23 cellular contexts compared by ENCODE assay signal in the genomic region with DNA sequence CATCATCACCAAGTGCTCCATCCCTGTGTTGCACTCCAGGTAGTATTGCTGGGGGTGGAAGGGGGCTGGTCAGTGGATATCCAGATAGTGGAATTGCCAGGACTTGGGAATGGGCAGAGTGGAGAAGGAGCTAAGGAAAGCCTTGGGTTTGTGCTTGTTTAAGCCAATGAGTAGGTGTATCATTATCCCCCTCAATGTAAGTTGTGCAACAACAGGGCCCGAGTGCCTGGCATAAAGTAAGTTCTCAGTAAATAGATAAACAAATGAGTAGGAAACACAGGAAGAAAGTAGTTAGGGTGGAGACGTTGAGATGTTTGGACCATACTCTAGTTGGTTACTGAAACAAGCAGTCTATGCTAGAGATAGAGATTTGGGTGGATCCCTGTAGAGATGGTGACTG. TPM values are rescaled to one million over a fixed set of nuclear protein-coding genes. Genes with fewer than 3 reads are reported as not detected.
DNase-seq lines count a peak whose midpoint lies in the region; ATAC-seq lines count a peak whose summit lies in the region.
"Had no signal": no experiment of that assay in that cellular context is flagged by ENCODE, and none has a peak within 500 bp of the region (broad histone marks: within the 10 kb centered on the region; RNA-seq: fewer than 3 reads in every experiment).

No MANE protein-coding gene starts in this region.

- H3K36me3 Mint-ChIP-seq in activated naive CD8-positive, alpha-beta T cell, result peaks cover 11% of the 10 kb centered on the region
- peaks cover 63% of the 10 kb centered on the region for H3K36me3 Mint-ChIP-seq in activated naive CD8-positive, alpha-beta T cell treated with anti-CD3 and anti-CD28 coated beads, Interleukin-2, amount 50 U/mL, for 24 hours (ENCODE audit: low read depth)
- peaks cover 41% of the 10 kb centered on the region for H3K36me3 Mint-ChIP-seq in activated naive CD8-positive, alpha-beta T cell treated with anti-CD3 and anti-CD28 coated beads for 36 hours
- H3K36me3 Mint-ChIP-seq in stimulated activated memory B cell treated with anti-CD40 and anti-IgM and Interleukin-4, amounts not matched to agents 10 μg/mL and 1 μg/mL and 100 μg/mL, for 72 hours, result peaks cover 51% of the 10 kb centered on the region

- H3K27me3 Mint-ChIP-seq in activated naive CD8-positive, alpha-beta T cell, result no peaks in the 10 kb centered on the region
- H3K27me3 Mint-ChIP-seq in activated naive CD8-positive, alpha-beta T cell treated with anti-CD3 and anti-CD28 coated beads, Interleukin-2, amount 50 U/mL, for 24 hours, result no peaks in the 10 kb centered on the region
- H3K27me3 Mint-ChIP-seq in activated naive CD8-positive, alpha-beta T cell treated with anti-CD3 and anti-CD28 coated beads for 36 hours, result no peaks in the 10 kb centered on the region
- no peaks in the 10 kb centered on the region for H3K27me3 Mint-ChIP-seq in stimulated activated memory B cell treated with anti-CD40 and anti-IgM and Interleukin-4, amounts not matched to agents 10 μg/mL and 1 μg/mL and 100 μg/mL, for 72 hours

- H3K4me1 Mint-ChIP-seq in activated naive CD8-positive, alpha-beta T cell (ENCODE audit: low read depth), result peaks cover 47% of the 10 kb centered on the region
- peaks cover 33% of the 10 kb centered on the region for H3K4me1 Mint-ChIP-seq in activated naive CD8-positive, alpha-beta T cell treated with anti-CD3 and anti-CD28 coated beads, Interleukin-2, amount 50 U/mL, for 24 hours
- H3K4me1 Mint-ChIP-seq in activated naive CD8-positive, alpha-beta T cell treated with anti-CD3 and anti-CD28 coated beads for 36 hours, result peaks cover 45% of the 10 kb centered on the region
- H3K4me1 Mint-ChIP-seq in stimulated activated memory B cell treated with anti-CD40 and anti-IgM and Interleukin-4, amounts not matched to agents 10 μg/mL and 1 μg/mL and 100 μg/mL, for 72 hours, result peaks cover 38% of the 10 kb centered on the region

- no peak for ATAC-seq in activated naive CD8-positive, alpha-beta T cell treated with anti-CD3 and anti-CD28 coated beads, Interleukin-2, amount 50 U/mL, for 24 hours
- ATAC-seq in stimulated activated memory B cell treated with anti-CD40 and anti-IgM and Interleukin-4, amounts not matched to agents 10 μg/mL and 1 μg/mL and 100 μg/mL, for 72 hours, result no peak
- ATAC-seq: WTC11 had no signal

- H3K9me3 Mint-ChIP-seq in activated naive CD8-positive, alpha-beta T cell (ENCODE audit: low read depth), result no peaks in the 10 kb centered on the region
- no peaks in the 10 kb centered on the region for H3K9me3 Mint-ChIP-seq in activated naive CD8-positive, alpha-beta T cell treated with anti-CD3 and anti-CD28 coated beads, Interleukin-2, amount 50 U/mL, for 24 hours
- H3K9me3 Mint-ChIP-seq in activated naive CD8-positive, alpha-beta T cell treated with anti-CD3 and anti-CD28 coated beads for 36 hours, result no peaks in the 10 kb centered on the region
- H3K9me3 Mint-ChIP-seq in stimulated activated memory B cell treated with anti-CD40 and anti-IgM and Interleukin-4, amounts not matched to agents 10 μg/mL and 1 μg/mL and 100 μg/mL, for 72 hours, result no peaks in the 10 kb centered on the region
- H3K9me3 Mint-ChIP-seq: H9, neural progenitor cell, WTC11 had no signal

- no peak overlapping the region for H3K4me3 Mint-ChIP-seq in activated naive CD8-positive, alpha-beta T cell
- no peak overlapping the region for H3K4me3 Mint-ChIP-seq in activated naive CD8-positive, alpha-beta T cell treated with anti-CD3 and anti-CD28 coated beads, Interleukin-2, amount 50 U/mL, for 24 hours
- no peak overlapping the region for H3K4me3 Mint-ChIP-seq in activated naive CD8-positive, alpha-beta T cell treated with anti-CD3 and anti-CD28 coated beads for 36 hours
- no peak overlapping the region for H3K4me3 Mint-ChIP-seq in stimulated activated memory B cell treated with anti-CD40 and anti-IgM and Interleukin-4, amounts not matched to agents 10 μg/mL and 1 μg/mL and 100 μg/mL, for 72 hours
- H3K4me3 Mint-ChIP-seq: H9, neural progenitor cell, WTC11 had no signal

- no peak for DNase-seq in activated naive CD8-positive, alpha-beta T cell treated with anti-CD3 and anti-CD28 coated beads, Interleukin-2, amount 50 U/mL, for 24 hours
- peak; percentile 24 for DNase-seq in NAMALWA (ENCODE audit: low spot score)
- DNase-seq in activated naive CD8-positive, alpha-beta T cell treated with anti-CD3 and anti-CD28 coated beads for 36 hours, result no peak
- no peak for DNase-seq in DMS153 (lab: John Stamatoyannopoulos, UW)
- no peak for DNase-seq in stimulated activated CD4-positive, alpha-beta T cell treated with anti-CD3 and anti-CD28 coated beads, Interleukin-12 subunit alpha, Interleukin-12 subunit beta, amount 100 ng/mL, for 4 hours
- DNase-seq in stimulated activated CD4-positive, alpha-beta T cell treated with anti-CD3 and anti-CD28 coated beads, Interleukin-4, amount 100 ng/mL, for 4 hours, result no peak
- DNase-seq: activated CD8-positive, alpha-beta memory T cell treated with anti-CD3 and anti-CD28 coated beads, Interleukin-2, amount 50 U/mL, for 4 hours; cerebellar nuclear complex; DMS79 treated with DMSO at 0.1 percent for 48 hours; effector memory CD4-positive, alpha-beta T cell; H9; hippocampal formation; IMR-90; NCI-H1417 treated with DMSO at 0.1 percent for 48 hours; NCI-H524; NK-92 treated with Interleukin-12 subunit alpha and Interleukin-12 subunit beta, amount 100 ng/mL, for 24 hours; Peyer's patch; stimulated activated naive CD4-positive, alpha-beta T cell treated with Interleukin-2 at 50 U/mL for 16 hours; thyroid gland had no signal

- peak overlapping the region; percentile 72 for H3K27ac Mint-ChIP-seq in activated naive CD8-positive, alpha-beta T cell
- H3K27ac Mint-ChIP-seq in activated naive CD8-positive, alpha-beta T cell treated with anti-CD3 and anti-CD28 coated beads, Interleukin-2, amount 50 U/mL, for 24 hours, result no peak overlapping the region
- peak overlapping the region; percentile 14 for H3K27ac Mint-ChIP-seq in activated naive CD8-positive, alpha-beta T cell treated with anti-CD3 and anti-CD28 coated beads for 36 hours
- peak overlapping the region; percentile 68 for H3K27ac Mint-ChIP-seq in stimulated activated memory B cell treated with anti-CD40 and anti-IgM and Interleukin-4, amounts not matched to agents 10 μg/mL and 1 μg/mL and 100 μg/mL, for 72 hours
- H3K27ac Mint-ChIP-seq: H9, neural progenitor cell, WTC11 had no signal

RNA-seq across cellular contexts. Expression of a gene that starts 9.8 kb away (rescaled TPM):
- 100 to 1,000 TPM; 396 to 403 TPM for total RNA-seq in activated naive CD8-positive, alpha-beta T cell treated with anti-CD3 and anti-CD28 coated beads for 36 hours

RNA-seq across cellular contexts. Expression of a gene that starts 10.5 kb away (rescaled TPM):
- total RNA-seq in activated naive CD8-positive, alpha-beta T cell treated with anti-CD3 and anti-CD28 coated beads for 36 hours, result 10 to 100 TPM; 75.7 to 79.1 TPM

RNA-seq across cellular contexts. Expression of a gene that starts 10.9 kb away (rescaled TPM):
- total RNA-seq in activated naive CD8-positive, alpha-beta T cell treated with anti-CD3 and anti-CD28 coated beads for 36 hours, result 10 to 100 TPM; 19.8 to 22.3 TPM

RNA-seq across cellular contexts. Expression of a gene that starts 36.6 kb away (rescaled TPM):
- total RNA-seq in activated naive CD8-positive, alpha-beta T cell treated with anti-CD3 and anti-CD28 coated beads for 36 hours, result 1 to 10 TPM; 4.4 to 4.5 TPM
